10 cellular contexts compared by ENCODE assay signal in genomic region chr4:7806080-7806630, GRCh38.
DNase-seq lines count a peak whose midpoint lies in the region; ATAC-seq, FAIRE-seq and TF ChIP-seq lines count a peak whose summit lies in the region.
"Had no signal": no experiment of that assay in that cellular context is flagged by ENCODE, and none has a peak within 500 bp of the region (broad histone marks: within the 10 kb centered on the region; RNA-seq: fewer than 3 reads in every experiment).

No MANE protein-coding gene starts in this region.

- no peaks in the 10 kb centered on the region for H4K20me1 ChIP-seq in fibroblast of lung (ENCODE audit: control insufficient read depth, extremely low read depth, insufficient read depth, low read length)

- H3K79me2 ChIP-seq in fibroblast of lung (ENCODE audit: control insufficient read depth, insufficient read depth, low read length) = peaks cover 3% of the 10 kb centered on the region

- H3K27ac ChIP-seq in SJSA1 = peak overlapping the region; percentile 38
- H3K27ac ChIP-seq in fibroblast of lung (ENCODE audit: insufficient read depth, low read length) = peak overlapping the region; percentile 68
- peak overlapping the region; percentile 61 for H3K27ac ChIP-seq in temporal lobe (ENCODE audit: low read depth, low read length)

- TF ChIP-seq POLR2A in H54 (IDR thresholded peaks at IDR 0.05; ENCODE audit: low read depth, low read length) = no peak

- H3K4me1 ChIP-seq in SJSA1 (replicated peaks) (peaks cover 53% of the 10 kb centered on the region), fibroblast of lung (ENCODE audit: control insufficient read depth, extremely low read depth, insufficient read depth, low read length) (peaks cover 29% of the 10 kb centered on the region)

- no peak for ATAC-seq in GM18861 (IDR thresholded peaks at IDR 0.05; ENCODE audit: unreplicated experiment)

- H3K27me3 ChIP-seq in SJSA1 (replicated peaks) = no peaks in the 10 kb centered on the region
- H3K27me3 ChIP-seq in fibroblast of lung (ENCODE audit: control insufficient read depth, insufficient read depth, low read length) = no peaks in the 10 kb centered on the region

- no peak for FAIRE-seq in H54 (lab: Jason Lieb, UNC)

- H2AFZ ChIP-seq in fibroblast of lung (ENCODE audit: low read length) = no peak overlapping the region

- no peak overlapping the region for H3K4me3 ChIP-seq in SJSA1
- no peak overlapping the region for H3K4me3 ChIP-seq in fibroblast of lung (replicated peaks in 1 of 4; ENCODE audit: control extremely low read depth in 1 of 4, insufficient read depth in 1 of 4, low read depth in 3 of 4, low read length in 4 of 4)

- TF ChIP-seq CTCF in fibroblast of lung (conservative IDR thresholded peaks at IDR 0.05 in 1 of 2, IDR thresholded peaks at IDR 0.05 in 1 of 2; ENCODE audit: low read depth in 1 of 2, low read length in 2 of 2) = no peak

- DNase-seq in SJSA1 (ENCODE audit: low read depth in 1 of 2, low spot score in 2 of 2) = no peak
- DNase-seq in fibroblast of lung (ENCODE audit: low read depth in 2 of 2) = peak; percentile 79 to 93
- DNase-seq in mesenteric fat pad (ENCODE audit: low spot score) = peak; percentile 89
- no peak for DNase-seq in pons (ENCODE audit: low spot score)
- no peak for DNase-seq in CD1c-positive myeloid dendritic cell (ENCODE audit: extremely low spot score)
- DNase-seq in H54 (ENCODE audit: insufficient read length, low spot score) = no peak
- DNase-seq: KG1; stimulated activated CD4-positive, alpha-beta T cell treated with anti-CD3 and anti-CD28 coated beads, Interleukin-4, amount 100 ng/mL, for 24 hours had no signal

- no peak overlapping the region for H3K9ac ChIP-seq in fibroblast of lung (ENCODE audit: insufficient read depth, low read length)

- H3K9me3 ChIP-seq in SJSA1 (replicated peaks) (no peaks in the 10 kb centered on the region; the same call in 1 of the 2 replicates), fibroblast of lung (ENCODE audit: control insufficient read depth, insufficient read depth, low read depth, low read length) (no peaks in the 10 kb centered on the region)

- peaks cover 59% of the 10 kb centered on the region for H3K36me3 ChIP-seq in SJSA1
- H3K36me3 ChIP-seq in fibroblast of lung (ENCODE audit: control insufficient read depth, insufficient read depth, low read length) = peaks cover 8% of the 10 kb centered on the region

- peak overlapping the region; percentile 36 for H3K4me2 ChIP-seq in fibroblast of lung (ENCODE audit: extremely low read depth, insufficient read depth, low read length)

Comparison
In these comparisons a context has a peak if more than half of its experiments do, and no peak if none do; other contexts are left out.
1. DNase-seq: peak in fibroblast of lung (2 of 2) and mesenteric fat pad (single experiment); none in SJSA1 (0 of 2), pons (single experiment), CD1c-positive myeloid dendritic cell (single experiment) and H54 (single experiment).
2. Peak in every context shown above with its lines, with median percentiles within 50 percentile points of each other: H3K27ac ChIP-seq.